Comparison of ENCODE assay signal across 13 cellular contexts in genomic region chr17:18379246-18380146, GRCh38. TPM values are rescaled to one million over a fixed set of nuclear protein-coding genes. Genes with fewer than 3 reads are reported as not detected.
"Had no signal": no experiment of that assay in that cellular context is flagged by ENCODE, and none has a peak within 500 bp of the region (broad histone marks: within the 10 kb centered on the region; RNA-seq: fewer than 3 reads in every experiment).

No MANE protein-coding gene starts in this region.

- H3K9me3 ChIP-seq: testis had no signal

- H3K27ac ChIP-seq: left lung, testis, VCaP had no signal

- ATAC-seq: left lung had no signal

- H3K27me3 ChIP-seq: testis had no signal

- H3K4me3 ChIP-seq: testis had no signal

- DNase-seq: activated CD4-positive, alpha-beta T cell treated with anti-CD3 and anti-CD28 coated beads for 4 hours; activated naive CD4-positive, alpha-beta T cell treated with anti-CD3 and anti-CD28 coated beads for 36 hours; cortex of kidney; erythroblast; glutamatergic neuron; mesenchymal stem cell; stimulated activated CD4-positive, alpha-beta T cell treated with anti-CD3 and anti-CD28 coated beads, Interleukin-4, amount 100 ng/mL, for 1 hour; stimulated activated CD8-positive, alpha-beta memory T cell treated with anti-CD3 and anti-CD28 coated beads, Interleukin-4, amount 100 ng/mL, for 48 hours; T1000; testis had no signal

- H3K36me3 ChIP-seq: left lung had no signal

RNA-seq across cellular contexts. Expression of gene EVPLL, which starts 1.9 kb away (rescaled TPM):
- total RNA-seq: activated naive CD4-positive, alpha-beta T cell treated with anti-CD3 and anti-CD28 coated beads for 36 hours; osteocyte had no signal
